In the genomic region with DNA sequence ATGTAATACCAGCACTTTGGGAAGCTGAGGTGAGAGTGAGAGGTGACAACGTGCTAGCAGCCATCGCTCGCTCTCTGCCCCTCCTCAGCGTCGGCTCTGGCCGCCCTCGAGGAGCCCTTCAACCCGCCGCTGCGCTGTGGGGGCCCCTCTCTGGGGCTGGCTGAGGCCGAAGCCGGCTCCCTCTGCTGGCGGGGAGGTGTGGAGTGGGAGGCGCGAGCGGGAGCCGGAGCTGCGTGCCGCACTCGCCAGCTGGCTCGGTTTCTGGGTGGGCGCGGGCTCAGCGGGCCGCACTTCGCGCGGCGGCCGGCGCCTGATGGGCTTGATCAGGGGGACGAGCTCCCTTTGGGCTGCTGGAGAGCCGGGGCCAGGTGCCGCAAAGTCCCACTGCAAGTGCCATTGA, we compare ENCODE assay signal across 9 cellular contexts.
DNase-seq lines count a peak whose midpoint lies in the region; ATAC-seq, FAIRE-seq and TF ChIP-seq lines count a peak whose summit lies in the region.
"Had no signal": no experiment of that assay in that cellular context is flagged by ENCODE, and none has a peak within 500 bp of the region (broad histone marks: within the 10 kb centered on the region; RNA-seq: fewer than 3 reads in every experiment).

No MANE protein-coding gene starts in this region.

- TF ChIP-seq CTCF in bronchial epithelial cell (IDR thresholded peaks at IDR 0.05; ENCODE audit: insufficient read depth, low read length, severe bottlenecking) (peak; percentile 27), lower lobe of right lung (IDR thresholded peaks at IDR 0.05) (peak; percentile 18)

- DNase-seq in Right ventricle myocardium inferior (ENCODE audit: missing footprints) (peak; percentile 58), Right ventricle myocardium superior (no peak), bronchial epithelial cell (ENCODE audit: low read depth) (no peak), lower lobe of right lung (no peak), SW480 (ENCODE audit: low spot score) (no peak), GM12892 (ENCODE audit: insufficient read length) (no peak)
- DNase-seq: SW 1271 had no signal

- H3K9me3 ChIP-seq in lower lobe of right lung = no peaks in the 10 kb centered on the region

- FAIRE-seq in bronchial epithelial cell (lab: Jason Lieb, UNC) = no peak
- FAIRE-seq in GM12892 (lab: Jason Lieb, UNC) = no peak

- TF ChIP-seq POLR2A in GM12892 (IDR thresholded peaks at IDR 0.05; ENCODE audit: low read depth, low read length) = no peak

- intact Hi-C loops in Right ventricle myocardium inferior (cut with DNase I) = no loop called here
- intact Hi-C loops in Right ventricle myocardium superior (cut with DNase I) = no loop called here
- intact Hi-C loops in lower lobe of right lung (cut with DNase I) = no loop called here

- ATAC-seq in Right ventricle myocardium inferior = peak; percentile 37
- no peak for ATAC-seq in Right ventricle myocardium superior (ENCODE audit: poor library complexity)
- peak in 1 of 2 donors; percentile 65 for ATAC-seq in lower lobe of right lung
- ATAC-seq in HG02588 (IDR thresholded peaks at IDR 0.05; ENCODE audit: unreplicated experiment) = no peak

- no peak overlapping the region for H3K27ac ChIP-seq in lower lobe of right lung
- H3K27ac ChIP-seq in urinary bladder (ENCODE audit: low read depth) = no peak overlapping the region

- H3K36me3 ChIP-seq in bronchial epithelial cell (ENCODE audit: control insufficient read depth, insufficient read depth, low read length) (no peaks in the 10 kb centered on the region), lower lobe of right lung (no peaks in the 10 kb centered on the region), urinary bladder (ENCODE audit: insufficient read depth) (no peaks in the 10 kb centered on the region)

- H3K4me1 ChIP-seq in lower lobe of right lung (no peaks in the 10 kb centered on the region), urinary bladder (ENCODE audit: insufficient read depth) (no peaks in the 10 kb centered on the region)

- H3K27me3 ChIP-seq in bronchial epithelial cell (ENCODE audit: control insufficient read depth, insufficient read depth, low read length) (no peaks in the 10 kb centered on the region), lower lobe of right lung (ENCODE audit: low read depth) (peaks cover 17% of the 10 kb centered on the region)

- H3K4me3 ChIP-seq in bronchial epithelial cell (ENCODE audit: low read depth, low read length) = no peak overlapping the region
- H3K4me3 ChIP-seq in lower lobe of right lung = no peak overlapping the region
- H3K4me3 ChIP-seq in urinary bladder (ENCODE audit: low read depth, low read length) = peak overlapping the region; percentile 14

- whole genome bisulfite sequencing in urinary bladder = 47% methylated on average over 34 of the region's 34 CpGs
